ENCODE assay signal across 20 cellular contexts in the genomic region with DNA sequence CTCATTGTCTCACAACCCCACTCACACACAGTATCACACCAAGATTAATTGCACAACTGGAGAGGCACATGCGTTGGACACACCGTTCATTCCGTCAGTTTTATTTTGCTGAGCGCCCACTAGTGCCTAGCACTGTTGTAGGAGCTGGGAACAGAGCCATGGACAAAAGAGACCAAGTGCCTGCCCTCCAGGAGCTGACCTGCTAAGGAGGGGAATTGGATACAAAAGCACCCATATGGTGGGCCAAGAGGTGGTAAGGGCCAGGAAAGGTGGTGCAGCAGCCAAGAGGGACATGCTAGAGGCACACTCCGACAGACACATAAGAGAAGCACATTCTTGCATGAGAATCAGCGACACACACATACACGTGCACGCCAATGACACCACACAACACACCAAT. TPM values are rescaled to one million over a fixed set of nuclear protein-coding genes. Genes with fewer than 3 reads are reported as not detected.
DNase-seq lines count a peak whose midpoint lies in the region; ATAC-seq, FAIRE-seq and TF ChIP-seq lines count a peak whose summit lies in the region.
"Had no signal": no experiment of that assay in that cellular context is flagged by ENCODE, and none has a peak within 500 bp of the region (broad histone marks: within the 10 kb centered on the region; RNA-seq: fewer than 3 reads in every experiment).

No MANE protein-coding gene starts in this region.

- H3K27me3 ChIP-seq in left ventricle myocardium inferior (ENCODE audit: low read depth) (peaks cover 98% of the 10 kb centered on the region), right atrium auricular region (peaks cover 19 to 26% of the 10 kb centered on the region in 2 donors), mesendoderm (ENCODE audit: insufficient read depth, low read length, poor library complexity) (peaks cover 15% of the 10 kb centered on the region)

- H3K4me3 ChIP-seq in left ventricle myocardium inferior: peak overlapping the region; percentile 49
- no peak overlapping the region for H3K4me3 ChIP-seq in right atrium auricular region
- no peak overlapping the region for H3K4me3 ChIP-seq in mesendoderm (ENCODE audit: low read length)
- H3K4me3 ChIP-seq: GM23248, lung, thoracic aorta had no signal

- H3K36me3 ChIP-seq in left ventricle myocardium inferior (no peaks in the 10 kb centered on the region), right atrium auricular region (no peaks in the 10 kb centered on the region), mesendoderm (ENCODE audit: control insufficient read depth, insufficient read depth, low read length) (no peaks in the 10 kb centered on the region)
- H3K36me3 ChIP-seq: thoracic aorta had no signal

- DNase-seq in left ventricle myocardium inferior: no peak
- no peak for DNase-seq in right atrium auricular region (ENCODE audit: low spot score)
- DNase-seq in activated T-helper 1 cell treated with anti-CD3 and anti-CD28 coated beads, Interleukin-12 subunit alpha, Interleukin-12 subunit beta, Interleukin-2, Interleukin-4 antibody, amounts not matched to agents 30 ng/mL and 10 ng/mL and 1 ng/mL, durations not matched to agents 14 hours and 24 hours and 36 hours (ENCODE audit: low spot score): no peak
- no peak for DNase-seq in mesendoderm
- DNase-seq in GM19239 (ENCODE audit: insufficient read length, low spot score): no peak
- DNase-seq in NCI-H69 (lab: John Stamatoyannopoulos, UW): no peak
- DNase-seq: activated CD8-positive, alpha-beta T cell treated with anti-CD3 and anti-CD28 coated beads for 36 hours; activated naive CD4-positive, alpha-beta T cell treated with anti-CD3 and anti-CD28 coated beads, Interleukin-2, amount 50 U/mL, for 16 hours; activated T-cell treated with anti-CD3 and anti-CD28 coated beads, Interleukin-2, amount 50 U/mL, for 1 hour; CD8-positive, alpha-beta T cell; MV-4-11; T-helper 9 cell had no signal

- intact Hi-C loops in left ventricle myocardium inferior (cut with micrococcal nuclease): no loop called here
- intact Hi-C loops in activated T-helper 1 cell treated with anti-CD3 and anti-CD28 coated beads, Interleukin-12 subunit alpha, Interleukin-12 subunit beta, Interleukin-2, Interleukin-4 antibody, amounts not matched to agents 30 ng/mL and 10 ng/mL and 1 ng/mL, durations not matched to agents 14 hours and 24 hours and 36 hours (cut with micrococcal nuclease): loop anchor here (5.0 kb wide), 1 partner anchor 1036 kb away; the partner anchor contains the start of gene MSX1

- no CpG with 5 or more reads among the region's 8 CpGs for WGBS in mesendoderm (ENCODE audit: extremely low coverage, insufficient coverage, low lambda C conversion rate)

- H3K4me3 Mint-ChIP-seq in activated T-helper 1 cell treated with anti-CD3 and anti-CD28 coated beads, Interleukin-12 subunit alpha, Interleukin-12 subunit beta, Interleukin-2, Interleukin-4 antibody, amounts not matched to agents 30 ng/mL and 10 ng/mL and 1 ng/mL, durations not matched to agents 14 hours and 24 hours and 36 hours: no peak overlapping the region
- H3K4me3 Mint-ChIP-seq: activated CD8-positive, alpha-beta T cell treated with anti-CD3 and anti-CD28 coated beads for 36 hours; CD8-positive, alpha-beta T cell had no signal

- no peaks in the 10 kb centered on the region for H3K4me1 Mint-ChIP-seq in activated T-helper 1 cell treated with anti-CD3 and anti-CD28 coated beads, Interleukin-12 subunit alpha, Interleukin-12 subunit beta, Interleukin-2, Interleukin-4 antibody, amounts not matched to agents 30 ng/mL and 10 ng/mL and 1 ng/mL, durations not matched to agents 14 hours and 24 hours and 36 hours (ENCODE audit: low read depth)

- no peak for TF ChIP-seq CTCF in left ventricle myocardium inferior (IDR thresholded peaks at IDR 0.05; ENCODE audit: borderline replicate concordance)
- TF ChIP-seq CTCF in right atrium auricular region (IDR thresholded peaks at IDR 0.05): no peak

- H3K27me3 Mint-ChIP-seq in activated T-helper 1 cell treated with anti-CD3 and anti-CD28 coated beads, Interleukin-12 subunit alpha, Interleukin-12 subunit beta, Interleukin-2, Interleukin-4 antibody, amounts not matched to agents 30 ng/mL and 10 ng/mL and 1 ng/mL, durations not matched to agents 14 hours and 24 hours and 36 hours (ENCODE audit: insufficient read depth): peaks cover 45% of the 10 kb centered on the region

- H3K18ac ChIP-seq in mesendoderm (ENCODE audit: low read length): no peak overlapping the region

- H4K5ac ChIP-seq in mesendoderm (ENCODE audit: low read length): no peak overlapping the region

- peak overlapping the region; percentile 78 for H3K4me2 ChIP-seq in mesendoderm (ENCODE audit: low read length)
- H3K4me2 ChIP-seq: KMS-11 had no signal

- H3K36me3 Mint-ChIP-seq in activated T-helper 1 cell treated with anti-CD3 and anti-CD28 coated beads, Interleukin-12 subunit alpha, Interleukin-12 subunit beta, Interleukin-2, Interleukin-4 antibody, amounts not matched to agents 30 ng/mL and 10 ng/mL and 1 ng/mL, durations not matched to agents 14 hours and 24 hours and 36 hours (ENCODE audit: low read depth): no peaks in the 10 kb centered on the region
- H3K36me3 Mint-ChIP-seq: CD8-positive, alpha-beta T cell had no signal

- FAIRE-seq in GM19239 (lab: Jason Lieb, UNC): no peak
- FAIRE-seq: colon, keratinocyte had no signal

- H3K27ac Mint-ChIP-seq in activated T-helper 1 cell treated with anti-CD3 and anti-CD28 coated beads, Interleukin-12 subunit alpha, Interleukin-12 subunit beta, Interleukin-2, Interleukin-4 antibody, amounts not matched to agents 30 ng/mL and 10 ng/mL and 1 ng/mL, durations not matched to agents 14 hours and 24 hours and 36 hours: peak overlapping the region; percentile 14
- H3K27ac Mint-ChIP-seq: activated CD8-positive, alpha-beta T cell treated with anti-CD3 and anti-CD28 coated beads for 36 hours; CD8-positive, alpha-beta T cell had no signal

- H4K8ac ChIP-seq in mesendoderm (ENCODE audit: low read depth, low read length): no peak overlapping the region

- H3K27ac ChIP-seq in left ventricle myocardium inferior (replicated peaks) (no peak overlapping the region), right atrium auricular region (no peak overlapping the region), mesendoderm (ENCODE audit: low read depth, low read length) (no peak overlapping the region)
- H3K27ac ChIP-seq: GM23248, KMS-11, thoracic aorta had no signal

- no peaks in the 10 kb centered on the region for H3K79me1 ChIP-seq in mesendoderm (ENCODE audit: low read length)

- ATAC-seq in HG02588 (IDR thresholded peaks at IDR 0.05; ENCODE audit: unreplicated experiment): no peak
- no peak for ATAC-seq in GM19324 (IDR thresholded peaks at IDR 0.05; ENCODE audit: low FRiP score, unreplicated experiment)
- ATAC-seq: activated CD8-positive, alpha-beta T cell treated with anti-CD3 and anti-CD28 coated beads for 36 hours; CD8-positive, alpha-beta T cell had no signal

- H3K9me3 ChIP-seq in left ventricle myocardium inferior (replicated peaks): peaks cover 10% of the 10 kb centered on the region
- H3K9me3 ChIP-seq in right atrium auricular region: peaks cover 0 to 13% of the 10 kb centered on the region in 2 donors
- H3K9me3 ChIP-seq: thoracic aorta had no signal

- H2AK5ac ChIP-seq in mesendoderm (ENCODE audit: low read length): no peak overlapping the region

- H3K9me3 Mint-ChIP-seq in activated T-helper 1 cell treated with anti-CD3 and anti-CD28 coated beads, Interleukin-12 subunit alpha, Interleukin-12 subunit beta, Interleukin-2, Interleukin-4 antibody, amounts not matched to agents 30 ng/mL and 10 ng/mL and 1 ng/mL, durations not matched to agents 14 hours and 24 hours and 36 hours: peaks cover 4% of the 10 kb centered on the region

- H3K9ac ChIP-seq in mesendoderm (ENCODE audit: low read length): peak overlapping the region; percentile 48
- H3K9ac ChIP-seq: GM23248, KMS-11 had no signal

- no peak overlapping the region for H2BK5ac ChIP-seq in mesendoderm (ENCODE audit: low read length)

- peak overlapping the region; percentile 69 for H3K56ac ChIP-seq in mesendoderm (ENCODE audit: low read length)

- no peaks in the 10 kb centered on the region for H3K79me2 ChIP-seq in mesendoderm (ENCODE audit: control insufficient read depth, insufficient read depth, low read length)

- no peak overlapping the region for H2BK15ac ChIP-seq in mesendoderm (replicated peaks; ENCODE audit: low read depth)

- no peak overlapping the region for H3K4ac ChIP-seq in mesendoderm (ENCODE audit: low read depth, low read length)

- H2BK120ac ChIP-seq in mesendoderm (ENCODE audit: low read depth, low read length): no peak overlapping the region

- no peak overlapping the region for H3K23ac ChIP-seq in mesendoderm (ENCODE audit: low read length)

- H3K4me1 ChIP-seq in left ventricle myocardium inferior (peaks cover 20% of the 10 kb centered on the region), right atrium auricular region (peaks cover 0 to 12% of the 10 kb centered on the region in 2 donors), mesendoderm (ENCODE audit: control insufficient read depth, low read depth, low read length) (peaks cover 10% of the 10 kb centered on the region)

RNA-seq across cellular contexts. Expression of gene CRMP1, which starts 0.7 kb away (rescaled TPM):
- 1.4 TPM for total RNA-seq in left ventricle myocardium inferior
- 1 to 10 TPM in 1 of 2 donors, under 1 TPM in 1; 0.37 to 1.1 TPM for total RNA-seq in right atrium auricular region
- total RNA-seq in activated T-helper 1 cell treated with anti-CD3 and anti-CD28 coated beads, Interleukin-12 subunit alpha, Interleukin-12 subunit beta, Interleukin-2, Interleukin-4 antibody, amounts not matched to agents 30 ng/mL and 10 ng/mL and 1 ng/mL, durations not matched to agents 14 hours and 24 hours and 36 hours: not detected in 2 replicates
- polyA plus RNA-seq in mesendoderm (2013, experiment 1 of 2): 98.6 TPM
- polyA plus RNA-seq in mesendoderm (2013, experiment 2 of 2): 101 TPM
- total RNA-seq: activated CD8-positive, alpha-beta T cell treated with anti-CD3 and anti-CD28 coated beads for 36 hours; CD8-positive, alpha-beta T cell; GM23248 had no signal
